Comparison of ENCODE assay signal across 15 cellular contexts in the genomic region with DNA sequence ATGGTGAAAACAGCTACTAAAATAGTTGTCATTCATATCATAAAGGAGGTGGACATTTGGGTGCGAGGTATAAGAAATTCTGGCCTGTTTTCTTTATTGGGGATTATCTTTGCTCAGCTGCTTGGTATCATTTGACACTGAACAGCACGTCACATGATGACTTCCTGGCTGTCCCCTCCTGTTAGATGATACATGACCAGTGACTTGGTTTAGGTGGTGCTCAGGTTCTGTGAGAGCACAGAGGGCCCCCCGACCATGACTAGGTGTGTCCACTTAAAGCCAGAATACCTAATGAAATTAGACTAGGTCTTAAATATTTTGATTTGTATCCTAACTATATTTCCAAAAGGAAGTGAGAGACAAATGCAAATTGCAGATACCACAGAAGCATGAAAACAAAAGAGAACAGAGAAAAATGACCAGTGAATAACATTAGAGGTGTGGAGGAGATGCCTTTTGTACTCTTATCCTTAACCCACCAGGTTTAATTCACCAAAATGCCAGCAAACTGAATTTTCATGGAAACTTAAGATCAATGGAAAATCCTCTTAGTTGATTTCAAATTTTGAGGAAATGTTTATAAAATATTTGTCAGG. TPM values are rescaled to one million over a fixed set of nuclear protein-coding genes. Genes with fewer than 3 reads are reported as not detected.
DNase-seq lines count a peak whose midpoint lies in the region; ATAC-seq, FAIRE-seq and TF ChIP-seq lines count a peak whose summit lies in the region.
"Had no signal": no experiment of that assay in that cellular context is flagged by ENCODE, and none has a peak within 500 bp of the region (broad histone marks: within the 10 kb centered on the region; RNA-seq: fewer than 3 reads in every experiment).

No MANE protein-coding gene starts in this region.

- H3K9me3 ChIP-seq in K562 (replicated peaks; ENCODE audit: control insufficient read depth, insufficient read depth, low read depth, low read length): no peaks in the 10 kb centered on the region
- H3K9me3 ChIP-seq: BLaER1 had no signal

- no peaks in the 10 kb centered on the region for H3K9me3 Mint-ChIP-seq in progenitor cell of endocrine pancreas (ENCODE audit: low read depth)
- H3K9me3 Mint-ChIP-seq: neural crest cell had no signal

- no peaks in the 10 kb centered on the region for H3K4me1 ChIP-seq in K562 (replicated peaks in 1 of 2; ENCODE audit: control insufficient read depth in 2 of 2, insufficient read depth in 2 of 2, low read length in 2 of 2)
- H3K4me1 ChIP-seq: BLaER1 had no signal

- peaks cover 35% of the 10 kb centered on the region; the same call in 2 of the 3 replicates for H3K36me3 ChIP-seq in K562 (ENCODE audit: control insufficient read depth, insufficient read depth, low read length)

- H3K4me1 Mint-ChIP-seq in progenitor cell of endocrine pancreas (ENCODE audit: low read depth): no peaks in the 10 kb centered on the region
- H3K4me1 Mint-ChIP-seq: neural crest cell had no signal

- intact Hi-C loops in K562 (cut with micrococcal nuclease) (no loop called here), left ventricle myocardium superior (cut with micrococcal nuclease) (no loop called here)

- CTCF ChIA-PET in K562 (lab: Yijun Ruan, JAX; ENCODE audit: low intra/inter-chr PET ratio): no interaction called here

- TF ChIP-seq CTCF in K562 (IDR thresholded peaks at IDR 0.05 in 2 of 3, conservative IDR thresholded peaks at IDR 0.05 in 1 of 3; ENCODE audit: insufficient read depth in 2 of 3, low read depth in 1 of 3, low read length in 3 of 3): no peak
- TF ChIP-seq CTCF in progenitor cell of endocrine pancreas (IDR thresholded peaks at IDR 0.05; ENCODE audit: unreplicated experiment): no peak

- no peaks in the 10 kb centered on the region for H3K27me3 Mint-ChIP-seq in progenitor cell of endocrine pancreas

- 85% methylated on average over 3 of the region's 3 CpGs for WGBS in K562 (ENCODE audit: insufficient coverage, low coverage, missing lambda C conversion rate)

- ATAC-seq in GM18505 (IDR thresholded peaks at IDR 0.05; ENCODE audit: unreplicated experiment): peak; percentile 70
- ATAC-seq in GM19463 (IDR thresholded peaks at IDR 0.05; ENCODE audit: unreplicated experiment): peak; percentile 60
- ATAC-seq in HG03066 (IDR thresholded peaks at IDR 0.05; ENCODE audit: low read depth, unreplicated experiment): peak; percentile 80
- ATAC-seq in K562: no peak
- no peak for ATAC-seq in left ventricle myocardium superior

- H2AFZ ChIP-seq in K562 (ENCODE audit: low read depth, low read length): no peak overlapping the region
- H2AFZ ChIP-seq: PC-9 had no signal

- H3K79me2 ChIP-seq in K562 (ENCODE audit: control insufficient read depth, insufficient read depth, low read length): no peaks in the 10 kb centered on the region

- FAIRE-seq in K562 (lab: Jason Lieb, UNC): no peak
- FAIRE-seq in urothelium cell line (lab: Jason Lieb, UNC): no peak

- H3K27me3 ChIP-seq in K562 (ENCODE audit: control insufficient read depth in 2 of 2, insufficient read depth in 2 of 2, low read length in 2 of 2): no peaks in the 10 kb centered on the region
- H3K27me3 ChIP-seq: BLaER1 had no signal

- no peak for TF ChIP-seq RAD21 in K562 (CRISPR knock-in tag; conservative IDR thresholded peaks at IDR 0.05 in 1 of 2, IDR thresholded peaks at IDR 0.05 in 1 of 2)

- in situ Hi-C loops in K562 (cut with MboI): loop anchor here (25.0 kb wide), 1 partner anchor 317 kb away; no protein-coding TSS in a partner anchor

- H3K4me3 ChIP-seq in K562: no peak overlapping the region
- H3K4me3 ChIP-seq: BLaER1, PC-9 had no signal

- no peak overlapping the region for H3K27ac ChIP-seq in K562 (ENCODE audit: extremely low read depth, low read depth, low read length)
- H3K27ac ChIP-seq: BLaER1, PC-9 had no signal

- no peak overlapping the region for H3K9ac ChIP-seq in K562 (ENCODE audit: insufficient read depth in 1 of 2, low read depth in 2 of 2, low read length in 2 of 2)
- H3K9ac ChIP-seq: BLaER1 had no signal

- H3K4me2 ChIP-seq in K562 (ENCODE audit: insufficient read depth, low read length): no peak overlapping the region
- H3K4me2 ChIP-seq: BLaER1, PC-9 had no signal

- H4K20me1 ChIP-seq in K562 (replicated peaks; ENCODE audit: control insufficient read depth, insufficient read depth, low read length): 0 out of 2 replicates have a peak, but pooled peaks cover 2% of the 10 kb centered on the region
- H4K20me1 ChIP-seq: BLaER1 had no signal

- no peak overlapping the region for H3K27ac Mint-ChIP-seq in progenitor cell of endocrine pancreas

- no peak overlapping the region for H3K4me3 Mint-ChIP-seq in progenitor cell of endocrine pancreas (ENCODE audit: low read depth)
- H3K4me3 Mint-ChIP-seq: neural crest cell had no signal

- POLR2A ChIA-PET in K562 (lab: Yijun Ruan, JAX): no interaction called here

- BruUV-seq in K562 (replicated peaks; lab: Mats Ljungman, UMichigan): TSS peak; percentile 14

- no peak for TF ChIP-seq EP300 in K562 (IDR thresholded peaks at IDR 0.05; ENCODE audit: low read length)

- peaks cover 4% of the 10 kb centered on the region for H3K9me1 ChIP-seq in K562 (ENCODE audit: control insufficient read depth, insufficient read depth, low read length)

- no peak for TF ChIP-seq POLR2A in GM18505 (IDR thresholded peaks at IDR 0.05; ENCODE audit: borderline replicate concordance, extremely low read depth, insufficient read depth, insufficient read length)
- TF ChIP-seq POLR2A in K562 (conservative IDR thresholded peaks at IDR 0.05): no peak

- DNase-seq in K562 (ENCODE audit: extremely low read depth in 1 of 4, low spot score in 3 of 4) (no peak), progenitor cell of endocrine pancreas (ENCODE audit: low spot score, unreplicated experiment) (no peak), urothelium cell line (ENCODE audit: low spot score) (no peak), amniotic stem cell (lab: John Stamatoyannopoulos, UW) (no peak), left ventricle myocardium superior (no peak)
- DNase-seq: amygdala; effector CD4-positive, alpha-beta T cell; PC-9; stimulated activated CD8-positive, alpha-beta memory T cell treated with anti-CD3 and anti-CD28 coated beads, Interleukin-4, amount 100 ng/mL, for 48 hours had no signal

- H3K36me3 Mint-ChIP-seq in progenitor cell of endocrine pancreas (ENCODE audit: insufficient read depth): peaks cover 6% of the 10 kb centered on the region

TF ChIP-seq in K562, 482 proteins besides CTCF, POLR2A, EP300 and RAD21:
- no peak for TF ChIP-seq KDM2B (CRISPR knock-in tag; IDR thresholded peaks at IDR 0.05)
- TF ChIP-seq, protein P1, sequence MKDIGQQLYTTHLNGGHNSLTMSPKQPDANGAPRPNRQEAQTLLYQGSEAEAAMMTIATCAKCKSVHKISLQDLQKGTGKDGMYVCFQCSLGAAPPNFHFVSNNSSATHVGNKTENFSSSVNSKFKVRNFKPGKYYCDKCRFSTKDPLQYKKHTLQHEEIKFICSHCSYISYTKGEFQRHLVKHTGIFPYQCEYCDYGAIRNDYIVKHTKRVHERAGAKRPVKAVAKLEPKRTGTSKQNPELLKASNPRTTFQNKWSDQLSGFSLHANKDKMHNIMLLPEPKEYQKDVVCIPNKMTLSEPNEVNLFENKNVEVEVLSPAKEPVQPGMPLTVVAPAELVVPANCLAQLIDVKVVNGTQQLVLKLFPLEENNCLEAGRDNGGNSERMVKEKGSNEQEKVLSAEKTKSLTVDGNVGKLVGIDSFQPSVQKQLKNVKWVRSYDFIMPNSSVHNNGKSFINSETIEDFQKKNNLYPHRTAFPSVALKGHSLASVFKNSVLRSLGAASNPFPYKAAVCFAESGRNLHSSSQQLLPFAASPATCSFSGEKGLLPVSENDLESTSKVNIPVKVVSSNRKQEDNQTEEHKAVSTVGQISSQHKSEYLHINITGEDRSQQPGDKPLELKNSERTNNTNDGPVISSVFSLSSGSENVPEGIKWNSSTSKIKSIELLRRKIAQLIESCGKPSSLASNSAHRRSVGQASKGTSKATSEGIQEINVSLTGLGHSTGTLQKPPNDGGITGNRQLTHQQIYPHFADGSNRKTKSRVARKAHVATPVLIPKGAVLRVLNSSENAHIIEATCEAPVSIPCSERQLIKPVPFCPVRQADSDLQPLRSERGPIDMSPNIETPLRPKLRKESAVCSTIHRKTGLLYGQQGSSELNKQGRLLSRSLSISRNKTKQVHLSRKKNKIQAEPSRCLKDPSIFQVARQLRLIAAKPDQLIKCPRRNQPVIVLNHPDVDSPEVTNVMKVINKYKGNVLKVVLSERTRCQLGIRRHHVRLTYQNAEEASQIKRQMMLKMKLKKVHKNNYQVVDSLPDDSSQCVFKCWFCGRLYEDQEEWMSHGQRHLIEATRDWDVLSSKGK (CRISPR knock-in tag; IDR thresholded peaks at IDR 0.05): no peak
- TF ChIP-seq MYNN (IDR thresholded peaks at IDR 0.05): no peak
- TF ChIP-seq MYNN (CRISPR knock-in tag; IDR thresholded peaks at IDR 0.05): no peak
- TF ChIP-seq GATA2 (CRISPR knock-in tag; IDR thresholded peaks at IDR 0.05): no peak
- no peak for TF ChIP-seq KDM1A (IDR thresholded peaks at IDR 0.05)

RNA-seq across cellular contexts. Expression of gene GJD4, which starts 50.6 kb away (rescaled TPM):
- not detected in 2 replicates for total RNA-seq in K562 (2011; cell fraction: chromatin; rRNA removed; ENCODE audit: low replicate concordance)
- not detected in 2 replicates for total RNA-seq in K562 (2011; cell fraction: nucleolus; rRNA removed)
- not detected in 2 replicates for total RNA-seq in K562 (2011; cell fraction: nucleoplasm; rRNA removed)
- total RNA-seq in K562 (2014; rRNA removed): not detected in 2 replicates
- total RNA-seq in K562 (2014; rRNA removed; fragmentation: Illumina TruSeq; extraction: Trizol): not detected in 2 replicates
- total RNA-seq in K562 (2015; rRNA removed; fragmentation: Illumina TruSeq; extraction: Trizol): not detected in 2 replicates
- not detected in 2 replicates for total RNA-seq in K562 (2021)
- polyA plus RNA-seq in K562 (2011; rRNA removed): not detected in 2 replicates
- not detected in 2 replicates for polyA plus RNA-seq in K562 (2011; cell fraction: cytosol; rRNA removed)
- not detected in 2 replicates for polyA plus RNA-seq in K562 (2011; cell fraction: nucleus; rRNA removed)
- 0.07 TPM in 1 of 2 replicates, not detected in the other for polyA plus RNA-seq in K562 (2012)
- polyA plus RNA-seq in K562 (2014; fragmentation: Illumina TruSeq; extraction: Trizol): not detected in 2 replicates
- polyA plus RNA-seq in K562 (2014; fragmentation: Nextera tagmentation; extraction: Ambion mirVana): not detected
- polyA plus RNA-seq in K562 (2014; rRNA removed): not detected in 2 replicates
- polyA minus RNA-seq in K562 (2011; rRNA and poly(A)+ RNA removed): not detected in 2 replicates
- polyA minus RNA-seq in K562 (2011; cell fraction: cytosol; rRNA and poly(A)+ RNA removed): not detected in 2 replicates
- not detected in 2 replicates for polyA minus RNA-seq in K562 (2011; cell fraction: nucleus; rRNA and poly(A)+ RNA removed)
- total RNA-seq in progenitor cell of endocrine pancreas: 0.24 TPM in 1 of 2 replicates, not detected in the other
- not detected for total RNA-seq in left ventricle myocardium superior
- total RNA-seq: glomerular endothelial cell, neural crest cell, PC-9 had no signal

Comparison
In these comparisons a context has a peak if more than half of its experiments do, and no peak if none do; other contexts are left out.
1. ATAC-seq: peak in GM18505 (single experiment), GM19463 (single experiment) and HG03066 (single experiment); none in K562 (single experiment) and left ventricle myocardium superior (single experiment).